ENCODE assay signal across 1 cellular context in the genomic region with DNA sequence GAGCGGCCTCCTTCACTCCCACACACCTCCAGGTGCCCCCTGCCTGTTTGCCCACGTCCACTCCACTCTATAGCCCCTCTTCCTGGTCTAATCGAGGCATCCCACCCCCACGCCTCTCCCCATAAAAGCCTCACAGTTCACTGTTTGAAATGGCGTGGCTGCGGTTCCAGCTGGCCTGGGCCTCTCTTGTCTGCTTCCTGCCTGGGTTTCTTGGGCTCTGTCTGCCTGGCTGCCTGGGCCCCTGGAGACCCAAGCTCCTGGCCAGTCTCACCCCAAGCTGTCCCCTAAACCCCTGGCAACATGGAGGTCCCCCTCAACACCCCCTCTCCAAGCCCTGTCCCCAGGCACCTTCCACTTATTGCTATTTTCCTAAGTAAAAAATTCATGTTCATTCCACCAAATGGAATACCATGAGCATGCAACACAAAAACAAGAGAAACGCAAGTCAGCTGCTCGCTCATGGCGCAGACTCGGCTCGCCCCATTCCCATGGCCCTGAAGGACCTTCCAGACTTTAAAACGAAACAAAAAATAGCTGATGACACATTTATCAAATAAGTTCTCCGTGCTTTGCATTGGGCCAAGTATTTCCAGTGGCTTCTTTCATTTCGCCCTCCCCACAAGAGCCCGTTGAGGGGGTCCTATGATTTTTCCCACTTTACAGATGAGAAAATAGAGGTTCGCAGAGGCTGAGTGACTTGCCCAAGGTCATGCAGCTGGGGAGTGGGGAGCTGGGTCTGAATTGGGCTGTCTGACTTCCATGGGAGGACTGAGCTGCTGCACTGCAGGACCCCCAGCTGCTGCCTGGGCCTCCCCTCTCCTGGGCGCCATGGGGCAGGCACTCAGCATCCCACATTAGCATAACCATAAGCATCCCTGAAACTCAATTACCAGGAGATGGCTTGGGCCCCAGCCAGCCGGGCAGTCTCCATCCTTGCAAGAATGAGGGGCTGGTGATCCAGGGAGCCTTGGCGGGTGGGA.
TF ChIP-seq lines count a peak whose summit lies in the region.

No MANE protein-coding gene starts in this region.

TF ChIP-seq in GM12878, 131 proteins besides CTCF, POLR2A, EP300 and RAD21:
- TF ChIP-seq MEF2B (IDR thresholded peaks at IDR 0.05; ENCODE audit: partially characterized antibody, poor library complexity, severe bottlenecking) = peak; percentile 12
- no peak for TF ChIP-seq NR2C2 (IDR thresholded peaks at IDR 0.05; ENCODE audit: borderline replicate concordance, control insufficient read depth, insufficient read length, low read depth)
